8 cellular contexts compared by ENCODE assay signal in the genomic region with DNA sequence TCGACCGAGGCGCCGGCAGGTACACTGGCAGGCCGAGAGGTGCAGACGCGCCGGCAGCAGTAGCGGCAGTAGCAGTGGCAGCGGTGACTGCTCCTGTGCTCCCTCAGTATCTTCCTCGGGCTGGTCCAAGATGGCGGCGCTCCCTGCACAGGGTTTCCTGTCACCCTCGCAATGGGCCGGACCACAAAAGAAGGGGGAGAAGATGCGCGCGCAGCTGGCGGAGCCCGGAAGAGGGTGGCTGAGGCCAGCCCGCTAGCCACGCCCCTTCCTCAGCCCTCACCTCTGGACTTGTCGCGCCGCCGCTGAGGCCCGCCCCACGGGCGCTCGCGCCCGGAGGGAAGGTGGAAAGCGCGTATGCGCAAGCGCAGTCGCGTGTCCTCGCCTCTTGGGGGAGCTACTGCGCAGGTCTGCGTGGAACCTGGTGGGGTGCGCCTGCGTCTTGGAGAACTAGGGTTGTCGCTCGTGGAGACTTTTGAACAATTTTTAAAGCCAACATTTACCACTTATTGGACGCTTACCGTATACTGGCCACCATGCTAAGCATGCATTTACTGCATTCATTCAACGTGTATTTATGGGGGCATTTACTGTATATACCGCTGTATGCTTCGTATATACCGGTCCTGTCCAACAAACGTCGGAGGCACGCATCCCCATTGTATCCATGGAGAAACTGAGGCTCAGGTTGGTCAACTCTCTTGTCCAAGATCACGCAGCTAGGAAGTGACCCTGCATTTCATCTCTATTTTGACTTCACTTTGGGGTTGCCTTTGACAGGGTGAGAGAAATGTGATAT. TPM values are rescaled to one million over a fixed set of nuclear protein-coding genes. Genes with fewer than 3 reads are reported as not detected.
DNase-seq lines count a peak whose midpoint lies in the region; FAIRE-seq and TF ChIP-seq lines count a peak whose summit lies in the region.

A gene (minus strand): TSS at position 132 of the 796 bp plus-strand sequence. CDS start 8,457 bp downstream, outside the sequence.

- H3K27ac Mint-ChIP-seq in HFFc6, result peak within 1 kb of the TSS; percentile 88
- peak within 1 kb of the TSS; percentile 95 for H3K27ac Mint-ChIP-seq in activated naive CD4-positive, alpha-beta T cell treated with anti-CD3 and anti-CD28 coated beads for 36 hours

- no peaks in the 10 kb centered on the region for H3K9me3 ChIP-seq in neutrophil

- CTCF ChIA-PET in activated naive CD4-positive, alpha-beta T cell treated with anti-CD3 and anti-CD28 coated beads for 36 hours (lab: Charles Lee), result interaction anchor here (0.9 to 1.5 kb wide), 5 partner anchors 9 to 118 kb away, joined by 3 to 9 read pairs (median 3); no protein-coding TSS in a partner anchor

- intact Hi-C loops in activated naive CD4-positive, alpha-beta T cell treated with anti-CD3 and anti-CD28 coated beads for 36 hours (cut with micrococcal nuclease), result loop anchor here (1.0 to 5.0 kb wide), 12 partner anchors 9 to 622 kb away; a partner anchor contains a TSS

- H3K4me1 ChIP-seq in neutrophil (ENCODE audit: control insufficient read depth in 1 of 2, insufficient read depth in 1 of 2, low read depth in 1 of 2, low read length in 1 of 2), result peaks cover 46 to 47% of the 10 kb centered on the region in 2 experiments

- H3K36me3 ChIP-seq in neutrophil, result no peaks in the 10 kb centered on the region

- H3K27ac ChIP-seq in neutrophil (peak within 1 kb of the TSS; percentile 95), substantia nigra (ENCODE audit: low read depth, low read length, poor library complexity, severe bottlenecking) (peak within 1 kb of the TSS; percentile 89)

- peaks cover 61% of the 10 kb centered on the region for H3K4me1 Mint-ChIP-seq in HFFc6 (ENCODE audit: low read depth)
- H3K4me1 Mint-ChIP-seq in activated naive CD4-positive, alpha-beta T cell treated with anti-CD3 and anti-CD28 coated beads for 36 hours (ENCODE audit: low read depth), result peaks cover 42% of the 10 kb centered on the region

- TF ChIP-seq CTCF in HFFc6 (IDR thresholded peaks at IDR 0.05) (peak; percentile 79), neutrophil (IDR thresholded peaks at IDR 0.05) (peak; percentile 78)

- peaks cover 6% of the 10 kb centered on the region; the same call in 1 of the 2 replicates for H3K36me3 Mint-ChIP-seq in HFFc6 (ENCODE audit: low read depth)
- peaks cover 4% of the 10 kb centered on the region for H3K36me3 Mint-ChIP-seq in activated naive CD4-positive, alpha-beta T cell treated with anti-CD3 and anti-CD28 coated beads for 36 hours (ENCODE audit: low read depth)

- no peaks in the 10 kb centered on the region for H3K27me3 ChIP-seq in neutrophil

- peak; percentile 58 for FAIRE-seq in frontal cortex (lab: Jason Lieb, UNC)

- DNase-seq in HFFc6 (peak; percentile 97), NAMALWA (ENCODE audit: low spot score) (peak; percentile 99), SK-N-DZ (ENCODE audit: low spot score) (peak; percentile 98), frontal cortex (ENCODE audit: low spot score in 2 of 2) (peak; percentile 96 to 97), substantia nigra (lab: John Stamatoyannopoulos, UW) (peak; percentile 88 to 100 (median 99))
- DNase-seq in activated naive CD4-positive, alpha-beta T cell treated with anti-CD3 and anti-CD28 coated beads for 36 hours, result peak; percentile 100

- H3K4me3 ChIP-seq in GM08714 (ENCODE audit: low read length) (peak within 1 kb of the TSS; percentile 93), neutrophil (ENCODE audit: low read depth in 1 of 2, low read length in 1 of 2) (peak within 1 kb of the TSS; percentile 86 to 88)

- peak within 1 kb of the TSS; percentile 94 for H3K4me3 Mint-ChIP-seq in HFFc6
- H3K4me3 Mint-ChIP-seq in activated naive CD4-positive, alpha-beta T cell treated with anti-CD3 and anti-CD28 coated beads for 36 hours, result peak within 1 kb of the TSS; percentile 91

- H3K27me3 Mint-ChIP-seq in HFFc6 (ENCODE audit: insufficient read depth), result no peaks in the 10 kb centered on the region
- H3K27me3 Mint-ChIP-seq in activated naive CD4-positive, alpha-beta T cell treated with anti-CD3 and anti-CD28 coated beads for 36 hours (ENCODE audit: low read depth), result no peaks in the 10 kb centered on the region

- no peaks in the 10 kb centered on the region for H3K9me3 Mint-ChIP-seq in HFFc6
- H3K9me3 Mint-ChIP-seq in activated naive CD4-positive, alpha-beta T cell treated with anti-CD3 and anti-CD28 coated beads for 36 hours, result no peaks in the 10 kb centered on the region

RNA-seq across cellular contexts. Expression of the gene that starts here (rescaled TPM):
- 10 to 100 TPM; 80.3 to 91.4 (median 85.8) TPM for total RNA-seq in HFFc6 (2021; fragmentation: NEBNext Ultra II Directional; extraction: Animal tissue kit (Norgen Biotek cat#: 25700))
- polyA plus RNA-seq in SK-N-DZ (2014; cell fraction: cytosol; rRNA removed), result 22.6 and 25.7 TPM in 2 replicates
- polyA plus RNA-seq in SK-N-DZ (2014; cell fraction: nucleus; rRNA removed), result 15.6 and 23.5 TPM in 2 replicates
- 10 to 100 TPM; 61.1 to 64.2 TPM for total RNA-seq in activated naive CD4-positive, alpha-beta T cell treated with anti-CD3 and anti-CD28 coated beads for 36 hours
- 56.3 TPM for total RNA-seq in frontal cortex

Comparison
In these comparisons a context has a peak if more than half of its experiments do, and no peak if none do; other contexts are left out.
1. Peak in every context shown above with its lines: DNase-seq, H3K4me3 ChIP-seq and H3K27ac ChIP-seq.